In the genomic region with DNA sequence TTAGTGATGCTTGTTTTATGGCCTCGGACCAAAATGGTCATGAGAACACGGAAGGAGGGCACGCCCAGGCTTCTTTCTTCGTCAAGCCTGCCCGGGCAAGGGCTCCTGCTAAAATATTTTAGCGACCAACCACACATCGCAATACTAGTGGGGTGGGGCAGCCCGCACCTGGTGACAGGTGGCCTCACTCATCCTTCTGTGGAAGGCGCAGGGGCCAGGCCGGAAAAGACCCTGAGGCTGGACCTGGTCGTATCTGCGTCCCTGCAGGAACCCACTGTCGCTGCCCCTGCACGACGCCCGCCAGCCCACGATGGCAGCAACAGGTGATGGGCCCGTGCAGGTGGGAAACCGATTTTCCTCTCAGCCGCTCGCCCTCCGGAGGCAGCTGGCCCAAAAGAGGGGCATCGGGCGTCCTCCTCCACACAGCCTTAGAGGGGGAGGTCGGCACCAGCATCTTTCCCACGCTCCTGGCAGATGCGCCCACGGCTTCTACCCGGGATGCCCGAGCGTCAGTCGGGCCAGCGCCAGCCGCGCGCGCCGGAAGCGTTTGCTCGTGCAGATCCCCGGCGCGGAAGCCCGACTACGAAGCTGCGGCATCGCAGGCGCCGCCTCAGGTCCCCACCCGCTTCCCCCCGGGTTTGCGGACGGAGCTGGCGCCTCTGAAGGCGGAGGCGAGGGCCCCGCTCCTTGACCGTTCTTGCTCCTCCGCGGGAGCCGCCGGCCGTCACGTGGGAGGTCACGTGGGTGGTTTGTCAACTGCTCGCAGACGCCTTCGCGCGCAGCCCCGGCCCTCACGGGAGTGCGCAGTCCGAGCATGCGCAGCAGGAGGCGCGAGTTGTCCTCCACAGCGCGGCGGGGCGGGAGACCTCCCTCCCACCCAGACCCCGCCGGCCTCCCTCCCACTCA, we compare ENCODE assay signal across 1 cellular context.
TF ChIP-seq lines count a peak whose summit lies in the region.

No MANE protein-coding gene starts in this region.

TF ChIP-seq in HEK293, 187 proteins besides CTCF, POLR2A, EP300 and RAD21 (continued from another document and continues in another):
- TF ChIP-seq, protein P1, sequence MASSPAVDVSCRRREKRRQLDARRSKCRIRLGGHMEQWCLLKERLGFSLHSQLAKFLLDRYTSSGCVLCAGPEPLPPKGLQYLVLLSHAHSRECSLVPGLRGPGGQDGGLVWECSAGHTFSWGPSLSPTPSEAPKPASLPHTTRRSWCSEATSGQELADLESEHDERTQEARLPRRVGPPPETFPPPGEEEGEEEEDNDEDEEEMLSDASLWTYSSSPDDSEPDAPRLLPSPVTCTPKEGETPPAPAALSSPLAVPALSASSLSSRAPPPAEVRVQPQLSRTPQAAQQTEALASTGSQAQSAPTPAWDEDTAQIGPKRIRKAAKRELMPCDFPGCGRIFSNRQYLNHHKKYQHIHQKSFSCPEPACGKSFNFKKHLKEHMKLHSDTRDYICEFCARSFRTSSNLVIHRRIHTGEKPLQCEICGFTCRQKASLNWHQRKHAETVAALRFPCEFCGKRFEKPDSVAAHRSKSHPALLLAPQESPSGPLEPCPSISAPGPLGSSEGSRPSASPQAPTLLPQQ (tag by site-specific recombination; IDR thresholded peaks at IDR 0.05), result 0 out of 2 replicates have a peak, but pooled peaks have one; percentile 23
- TF ChIP-seq, protein P2, sequence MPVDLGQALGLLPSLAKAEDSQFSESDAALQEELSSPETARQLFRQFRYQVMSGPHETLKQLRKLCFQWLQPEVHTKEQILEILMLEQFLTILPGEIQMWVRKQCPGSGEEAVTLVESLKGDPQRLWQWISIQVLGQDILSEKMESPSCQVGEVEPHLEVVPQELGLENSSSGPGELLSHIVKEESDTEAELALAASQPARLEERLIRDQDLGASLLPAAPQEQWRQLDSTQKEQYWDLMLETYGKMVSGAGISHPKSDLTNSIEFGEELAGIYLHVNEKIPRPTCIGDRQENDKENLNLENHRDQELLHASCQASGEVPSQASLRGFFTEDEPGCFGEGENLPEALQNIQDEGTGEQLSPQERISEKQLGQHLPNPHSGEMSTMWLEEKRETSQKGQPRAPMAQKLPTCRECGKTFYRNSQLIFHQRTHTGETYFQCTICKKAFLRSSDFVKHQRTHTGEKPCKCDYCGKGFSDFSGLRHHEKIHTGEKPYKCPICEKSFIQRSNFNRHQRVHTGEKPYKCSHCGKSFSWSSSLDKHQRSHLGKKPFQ (tag by site-specific recombination; IDR thresholded peaks at IDR 0.05), result no peak
- TF ChIP-seq ZNF624 (tag by site-specific recombination; IDR thresholded peaks at IDR 0.05), result no peak
- TF ChIP-seq, protein P3, sequence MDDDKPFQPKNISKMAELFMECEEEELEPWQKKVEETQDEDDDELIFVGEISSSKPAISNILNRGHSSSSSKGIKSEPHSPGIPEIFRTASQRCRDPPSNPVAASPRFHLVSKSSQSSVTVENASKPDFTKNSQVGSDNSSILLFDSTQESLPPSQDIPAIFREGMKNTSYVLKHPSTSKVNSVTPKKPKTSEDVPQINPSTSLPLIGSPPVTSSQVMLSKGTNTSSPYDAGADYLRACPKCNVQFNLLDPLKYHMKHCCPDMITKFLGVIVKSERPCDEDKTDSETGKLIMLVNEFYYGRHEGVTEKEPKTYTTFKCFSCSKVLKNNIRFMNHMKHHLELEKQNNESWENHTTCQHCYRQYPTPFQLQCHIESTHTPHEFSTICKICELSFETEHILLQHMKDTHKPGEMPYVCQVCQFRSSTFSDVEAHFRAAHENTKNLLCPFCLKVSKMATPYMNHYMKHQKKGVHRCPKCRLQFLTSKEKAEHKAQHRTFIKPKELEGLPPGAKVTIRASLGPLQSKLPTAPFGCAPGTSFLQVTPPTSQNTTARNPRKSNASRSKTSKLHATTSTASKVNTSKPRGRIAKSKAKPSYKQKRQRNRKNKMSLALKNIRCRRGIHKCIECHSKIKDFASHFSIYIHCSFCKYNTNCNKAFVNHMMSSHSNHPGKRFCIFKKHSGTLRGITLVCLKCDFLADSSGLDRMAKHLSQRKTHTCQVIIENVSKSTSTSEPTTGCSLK (tag by site-specific recombination; IDR thresholded peaks at IDR 0.05), result no peak
- TF ChIP-seq ZIC2 (tag by site-specific recombination; IDR thresholded peaks at IDR 0.05), result peak; percentile 33; the same call in 1 of the 2 replicates
- no peak for TF ChIP-seq ZNF529 (tag by site-specific recombination; IDR thresholded peaks at IDR 0.05; ENCODE audit: insufficient replicate concordance)
- TF ChIP-seq GLIS1 (tag by site-specific recombination; IDR thresholded peaks at IDR 0.05), result peak; percentile 93
- TF ChIP-seq, protein P4, sequence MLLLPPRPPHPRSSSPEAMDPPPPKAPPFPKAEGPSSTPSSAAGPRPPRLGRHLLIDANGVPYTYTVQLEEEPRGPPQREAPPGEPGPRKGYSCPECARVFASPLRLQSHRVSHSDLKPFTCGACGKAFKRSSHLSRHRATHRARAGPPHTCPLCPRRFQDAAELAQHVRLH (tag by site-specific recombination; IDR thresholded peaks at IDR 0.05), result no peak
- TF ChIP-seq, protein P5, sequence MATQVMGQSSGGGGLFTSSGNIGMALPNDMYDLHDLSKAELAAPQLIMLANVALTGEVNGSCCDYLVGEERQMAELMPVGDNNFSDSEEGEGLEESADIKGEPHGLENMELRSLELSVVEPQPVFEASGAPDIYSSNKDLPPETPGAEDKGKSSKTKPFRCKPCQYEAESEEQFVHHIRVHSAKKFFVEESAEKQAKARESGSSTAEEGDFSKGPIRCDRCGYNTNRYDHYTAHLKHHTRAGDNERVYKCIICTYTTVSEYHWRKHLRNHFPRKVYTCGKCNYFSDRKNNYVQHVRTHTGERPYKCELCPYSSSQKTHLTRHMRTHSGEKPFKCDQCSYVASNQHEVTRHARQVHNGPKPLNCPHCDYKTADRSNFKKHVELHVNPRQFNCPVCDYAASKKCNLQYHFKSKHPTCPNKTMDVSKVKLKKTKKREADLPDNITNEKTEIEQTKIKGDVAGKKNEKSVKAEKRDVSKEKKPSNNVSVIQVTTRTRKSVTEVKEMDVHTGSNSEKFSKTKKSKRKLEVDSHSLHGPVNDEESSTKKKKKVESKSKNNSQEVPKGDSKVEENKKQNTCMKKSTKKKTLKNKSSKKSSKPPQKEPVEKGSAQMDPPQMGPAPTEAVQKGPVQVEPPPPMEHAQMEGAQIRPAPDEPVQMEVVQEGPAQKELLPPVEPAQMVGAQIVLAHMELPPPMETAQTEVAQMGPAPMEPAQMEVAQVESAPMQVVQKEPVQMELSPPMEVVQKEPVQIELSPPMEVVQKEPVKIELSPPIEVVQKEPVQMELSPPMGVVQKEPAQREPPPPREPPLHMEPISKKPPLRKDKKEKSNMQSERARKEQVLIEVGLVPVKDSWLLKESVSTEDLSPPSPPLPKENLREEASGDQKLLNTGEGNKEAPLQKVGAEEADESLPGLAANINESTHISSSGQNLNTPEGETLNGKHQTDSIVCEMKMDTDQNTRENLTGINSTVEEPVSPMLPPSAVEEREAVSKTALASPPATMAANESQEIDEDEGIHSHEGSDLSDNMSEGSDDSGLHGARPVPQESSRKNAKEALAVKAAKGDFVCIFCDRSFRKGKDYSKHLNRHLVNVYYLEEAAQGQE (tag by site-specific recombination; IDR thresholded peaks at IDR 0.05), result no peak
- TF ChIP-seq KLF7 (tag by site-specific recombination; IDR thresholded peaks at IDR 0.05; ENCODE audit: borderline replicate concordance), result no peak
- TF ChIP-seq, protein P6, sequence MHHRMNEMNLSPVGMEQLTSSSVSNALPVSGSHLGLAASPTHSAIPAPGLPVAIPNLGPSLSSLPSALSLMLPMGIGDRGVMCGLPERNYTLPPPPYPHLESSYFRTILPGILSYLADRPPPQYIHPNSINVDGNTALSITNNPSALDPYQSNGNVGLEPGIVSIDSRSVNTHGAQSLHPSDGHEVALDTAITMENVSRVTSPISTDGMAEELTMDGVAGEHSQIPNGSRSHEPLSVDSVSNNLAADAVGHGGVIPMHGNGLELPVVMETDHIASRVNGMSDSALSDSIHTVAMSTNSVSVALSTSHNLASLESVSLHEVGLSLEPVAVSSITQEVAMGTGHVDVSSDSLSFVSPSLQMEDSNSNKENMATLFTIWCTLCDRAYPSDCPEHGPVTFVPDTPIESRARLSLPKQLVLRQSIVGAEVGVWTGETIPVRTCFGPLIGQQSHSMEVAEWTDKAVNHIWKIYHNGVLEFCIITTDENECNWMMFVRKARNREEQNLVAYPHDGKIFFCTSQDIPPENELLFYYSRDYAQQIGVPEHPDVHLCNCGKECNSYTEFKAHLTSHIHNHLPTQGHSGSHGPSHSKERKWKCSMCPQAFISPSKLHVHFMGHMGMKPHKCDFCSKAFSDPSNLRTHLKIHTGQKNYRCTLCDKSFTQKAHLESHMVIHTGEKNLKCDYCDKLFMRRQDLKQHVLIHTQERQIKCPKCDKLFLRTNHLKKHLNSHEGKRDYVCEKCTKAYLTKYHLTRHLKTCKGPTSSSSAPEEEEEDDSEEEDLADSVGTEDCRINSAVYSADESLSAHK (tag by site-specific recombination; IDR thresholded peaks at IDR 0.05), result no peak
- TF ChIP-seq ZNF747 (tag by site-specific recombination; IDR thresholded peaks at IDR 0.05), result no peak
- no peak for TF ChIP-seq SP7 (tag by site-specific recombination; IDR thresholded peaks at IDR 0.05)
- TF ChIP-seq, protein P7, sequence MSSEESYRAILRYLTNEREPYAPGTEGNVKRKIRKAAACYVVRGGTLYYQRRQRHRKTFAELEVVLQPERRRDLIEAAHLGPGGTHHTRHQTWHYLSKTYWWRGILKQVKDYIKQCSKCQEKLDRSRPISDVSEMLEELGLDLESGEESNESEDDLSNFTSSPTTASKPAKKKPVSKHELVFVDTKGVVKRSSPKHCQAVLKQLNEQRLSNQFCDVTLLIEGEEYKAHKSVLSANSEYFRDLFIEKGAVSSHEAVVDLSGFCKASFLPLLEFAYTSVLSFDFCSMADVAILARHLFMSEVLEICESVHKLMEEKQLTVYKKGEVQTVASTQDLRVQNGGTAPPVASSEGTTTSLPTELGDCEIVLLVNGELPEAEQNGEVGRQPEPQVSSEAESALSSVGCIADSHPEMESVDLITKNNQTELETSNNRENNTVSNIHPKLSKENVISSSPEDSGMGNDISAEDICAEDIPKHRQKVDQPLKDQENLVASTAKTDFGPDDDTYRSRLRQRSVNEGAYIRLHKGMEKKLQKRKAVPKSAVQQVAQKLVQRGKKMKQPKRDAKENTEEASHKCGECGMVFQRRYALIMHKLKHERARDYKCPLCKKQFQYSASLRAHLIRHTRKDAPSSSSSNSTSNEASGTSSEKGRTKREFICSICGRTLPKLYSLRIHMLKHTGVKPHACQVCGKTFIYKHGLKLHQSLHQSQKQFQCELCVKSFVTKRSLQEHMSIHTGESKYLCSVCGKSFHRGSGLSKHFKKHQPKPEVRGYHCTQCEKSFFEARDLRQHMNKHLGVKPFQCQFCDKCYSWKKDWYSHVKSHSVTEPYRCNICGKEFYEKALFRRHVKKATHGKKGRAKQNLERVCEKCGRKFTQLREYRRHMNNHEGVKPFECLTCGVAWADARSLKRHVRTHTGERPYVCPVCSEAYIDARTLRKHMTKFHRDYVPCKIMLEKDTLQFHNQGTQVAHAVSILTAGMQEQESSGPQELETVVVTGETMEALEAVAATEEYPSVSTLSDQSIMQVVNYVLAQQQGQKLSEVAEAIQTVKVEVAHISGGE (tag by site-specific recombination; conservative IDR thresholded peaks at IDR 0.05; ENCODE audit: low read depth), result no peak; the same call in 1 of the 2 replicates
- no peak for TF ChIP-seq ZSCAN16 (tag by site-specific recombination; IDR thresholded peaks at IDR 0.05)
- TF ChIP-seq ZNF112 (tag by site-specific recombination; IDR thresholded peaks at IDR 0.05), result no peak
- TF ChIP-seq, protein P8, sequence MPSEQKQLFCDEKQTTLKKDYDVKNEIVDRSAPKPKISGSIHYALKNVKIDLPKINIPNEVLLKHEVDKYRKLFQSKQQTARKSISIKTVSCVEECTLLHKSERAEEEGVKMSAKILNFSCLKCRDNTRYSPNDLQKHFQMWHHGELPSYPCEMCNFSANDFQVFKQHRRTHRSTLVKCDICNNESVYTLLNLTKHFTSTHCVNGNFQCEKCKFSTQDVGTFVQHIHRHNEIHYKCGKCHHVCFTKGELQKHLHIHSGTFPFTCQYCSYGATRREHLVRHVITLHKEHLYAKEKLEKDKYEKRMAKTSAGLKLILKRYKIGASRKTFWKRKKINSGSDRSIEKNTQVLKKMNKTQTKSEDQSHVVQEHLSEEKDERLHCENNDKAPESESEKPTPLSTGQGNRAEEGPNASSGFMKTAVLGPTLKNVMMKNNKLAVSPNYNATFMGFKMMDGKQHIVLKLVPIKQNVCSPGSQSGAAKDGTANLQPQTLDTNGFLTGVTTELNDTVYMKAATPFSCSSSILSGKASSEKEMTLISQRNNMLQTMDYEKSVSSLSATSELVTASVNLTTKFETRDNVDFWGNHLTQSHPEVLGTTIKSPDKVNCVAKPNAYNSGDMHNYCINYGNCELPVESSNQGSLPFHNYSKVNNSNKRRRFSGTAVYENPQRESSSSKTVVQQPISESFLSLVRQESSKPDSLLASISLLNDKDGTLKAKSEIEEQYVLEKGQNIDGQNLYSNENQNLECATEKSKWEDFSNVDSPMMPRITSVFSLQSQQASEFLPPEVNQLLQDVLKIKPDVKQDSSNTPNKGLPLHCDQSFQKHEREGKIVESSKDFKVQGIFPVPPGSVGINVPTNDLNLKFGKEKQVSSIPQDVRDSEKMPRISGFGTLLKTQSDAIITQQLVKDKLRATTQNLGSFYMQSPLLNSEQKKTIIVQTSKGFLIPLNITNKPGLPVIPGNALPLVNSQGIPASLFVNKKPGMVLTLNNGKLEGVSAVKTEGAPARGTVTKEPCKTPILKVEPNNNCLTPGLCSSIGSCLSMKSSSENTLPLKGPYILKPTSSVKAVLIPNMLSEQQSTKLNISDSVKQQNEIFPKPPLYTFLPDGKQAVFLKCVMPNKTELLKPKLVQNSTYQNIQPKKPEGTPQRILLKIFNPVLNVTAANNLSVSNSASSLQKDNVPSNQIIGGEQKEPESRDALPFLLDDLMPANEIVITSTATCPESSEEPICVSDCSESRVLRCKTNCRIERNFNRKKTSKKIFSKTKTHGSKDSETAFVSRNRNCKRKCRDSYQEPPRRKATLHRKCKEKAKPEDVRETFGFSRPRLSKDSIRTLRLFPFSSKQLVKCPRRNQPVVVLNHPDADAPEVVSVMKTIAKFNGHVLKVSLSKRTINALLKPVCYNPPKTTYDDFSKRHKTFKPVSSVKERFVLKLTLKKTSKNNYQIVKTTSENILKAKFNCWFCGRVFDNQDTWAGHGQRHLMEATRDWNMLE (tag by site-specific recombination; conservative IDR thresholded peaks at IDR 0.05; ENCODE audit: low read depth), result no peak
- no peak for TF ChIP-seq ZNF175 (tag by site-specific recombination; IDR thresholded peaks at IDR 0.05)
- TF ChIP-seq, protein P9, sequence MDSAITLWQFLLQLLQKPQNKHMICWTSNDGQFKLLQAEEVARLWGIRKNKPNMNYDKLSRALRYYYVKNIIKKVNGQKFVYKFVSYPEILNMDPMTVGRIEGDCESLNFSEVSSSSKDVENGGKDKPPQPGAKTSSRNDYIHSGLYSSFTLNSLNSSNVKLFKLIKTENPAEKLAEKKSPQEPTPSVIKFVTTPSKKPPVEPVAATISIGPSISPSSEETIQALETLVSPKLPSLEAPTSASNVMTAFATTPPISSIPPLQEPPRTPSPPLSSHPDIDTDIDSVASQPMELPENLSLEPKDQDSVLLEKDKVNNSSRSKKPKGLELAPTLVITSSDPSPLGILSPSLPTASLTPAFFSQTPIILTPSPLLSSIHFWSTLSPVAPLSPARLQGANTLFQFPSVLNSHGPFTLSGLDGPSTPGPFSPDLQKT (IDR thresholded peaks at IDR 0.05; ENCODE audit: borderline replicate concordance, low read depth, low read length), result no peak
- no peak; the same call in 1 of the 2 replicates for TF ChIP-seq ZNF76 (tag by site-specific recombination; IDR thresholded peaks at IDR 0.05; ENCODE audit: borderline replicate concordance, low read depth)
- TF ChIP-seq ZNF311 (tag by site-specific recombination; IDR thresholded peaks at IDR 0.05; ENCODE audit: borderline replicate concordance), result no peak
